ENCODE assay signal across 6 cellular contexts in genomic region chr17:75854881-75855309, GRCh38. TPM values are rescaled to one million over a fixed set of nuclear protein-coding genes. Genes with fewer than 3 reads are reported as not detected.
DNase-seq lines count a peak whose midpoint lies in the region; ATAC-seq, FAIRE-seq and TF ChIP-seq lines count a peak whose summit lies in the region.

No MANE protein-coding gene starts in this region.

- H3K27me3 Mint-ChIP-seq in natural killer cell (ENCODE audit: low read depth in 2 of 2) (no peaks in the 10 kb centered on the region), progenitor cell of endocrine pancreas (no peaks in the 10 kb centered on the region)

- SMC1A ChIA-PET in GM12878 (lab: Charles Lee; ENCODE audit: uncharacterized antibody, unreplicated experiment): interaction anchor here (0.6 to 3.6 kb wide), 18 partner anchors 9 to 826 kb away, joined by 3 to 18 read pairs (median 4); partner anchors contain the start of genes TRIM47 and UNC13D

- FAIRE-seq in GM12878 (lab: Jason Lieb, UNC): no peak

- CTCF ChIA-PET in GM12878 (lab: Yijun Ruan, JAX): interaction anchor here (0.6 to 9.4 kb wide), 24 partner anchors 8 to 338 kb away, joined by 3 to 117 read pairs (median 4); partner anchors contain the start of genes GALK1, MRPL38, TRIM47 and TRIM65

- peaks cover 18% of the 10 kb centered on the region for H3K79me2 ChIP-seq in GM12878 (ENCODE audit: control insufficient read depth, insufficient read depth, low read length)

- POLR2A ChIA-PET in GM12878 (lab: Charles Lee): interaction anchor here (0.6 to 5.8 kb wide), 32 partner anchors 9 to 638 kb away, joined by 3 to 42 read pairs (median 5); partner anchors contain the start of genes GALK1, TRIM65, TSEN54 and UNC13D

- TF ChIP-seq EP300 in GM12878 (IDR thresholded peaks at IDR 0.05; ENCODE audit: borderline replicate concordance in 1 of 2, control insufficient read depth in 1 of 2, low read depth in 2 of 2, low read length in 2 of 2): no peak

- no TSS peak for BruUV-seq in GM12878 (replicated peaks; lab: Mats Ljungman, UMichigan)

- TF ChIP-seq CTCF in GM12878 (IDR thresholded peaks at IDR 0.05 in 2 of 3, conservative IDR thresholded peaks at IDR 0.05 in 1 of 3; ENCODE audit: control insufficient read depth in 2 of 3, extremely low read depth in 1 of 3, insufficient read depth in 1 of 3, low read depth in 3 of 3, low read length in 3 of 3): peak in 1 of 3 experiments; percentile 11; a peak in 1 of 6 replicates
- TF ChIP-seq CTCF in natural killer cell (IDR thresholded peaks at IDR 0.05): no peak
- no peak for TF ChIP-seq CTCF in progenitor cell of endocrine pancreas (IDR thresholded peaks at IDR 0.05; ENCODE audit: unreplicated experiment)

- no peak for DNase-seq in GM12878 (ENCODE audit: low read depth, low spot score)
- DNase-seq in natural killer cell: no peak
- no peak for DNase-seq in putamen (ENCODE audit: low spot score)
- no peak for DNase-seq in progenitor cell of endocrine pancreas (ENCODE audit: low spot score, unreplicated experiment)
- DNase-seq in epidermal melanocyte (ENCODE audit: insufficient read length, low spot score): no peak

- RAD21 ChIA-PET in GM12878 (lab: Charles Lee; ENCODE audit: unreplicated experiment): interaction anchor here (0.6 to 3.2 kb wide), 19 partner anchors 10 to 569 kb away, joined by 3 to 32 read pairs (median 5); partner anchors contain the start of genes GALK1, TRIM47, TRIM65 and UNC13D

- in situ Hi-C loops in GM12878 (cut with MboI): no loop called here

- ATAC-seq in GM19397 (IDR thresholded peaks at IDR 0.05; ENCODE audit: unreplicated experiment) (peak; percentile 1), GM12878 (peak; percentile 5), natural killer cell (peak in 2 of 3 donors; percentile 2 to 4)

- H3K36me3 Mint-ChIP-seq in natural killer cell: no peaks in the 10 kb centered on the region
- no peaks in the 10 kb centered on the region for H3K36me3 Mint-ChIP-seq in progenitor cell of endocrine pancreas (ENCODE audit: insufficient read depth)

- H3K27ac Mint-ChIP-seq in natural killer cell (no peak overlapping the region), progenitor cell of endocrine pancreas (no peak overlapping the region)

- H2AFZ ChIP-seq in GM12878 (ENCODE audit: control insufficient read depth, low read depth, low read length): peak overlapping the region; percentile 67

- WGBS in GM12878 (ENCODE audit: insufficient coverage, insufficient replicate concordance, low lambda C conversion rate, missing lambda C conversion rate): under 1% methylated on average over 14 of the region's 19 CpGs

- TF ChIP-seq RAD21 in GM12878 (IDR thresholded peaks at IDR 0.05; ENCODE audit: insufficient read depth, low read depth, low read length): no peak

- H3K4me2 ChIP-seq in GM12878 (ENCODE audit: control insufficient read depth, insufficient read depth): peak overlapping the region; percentile 51

- H3K27me3 ChIP-seq in GM12878 (replicated peaks in 1 of 2; ENCODE audit: control insufficient read depth in 2 of 2, insufficient read depth in 2 of 2, low read length in 1 of 2): no peaks in the 10 kb centered on the region

- peaks cover 22% of the 10 kb centered on the region for H3K4me1 ChIP-seq in GM12878 (ENCODE audit: control insufficient read depth, insufficient read depth, low read length)

- H3K9ac ChIP-seq in GM12878 (ENCODE audit: control insufficient read depth, insufficient read depth, low read length): peak overlapping the region; percentile 71

- H3K9me3 Mint-ChIP-seq in natural killer cell: no peaks in the 10 kb centered on the region
- H3K9me3 Mint-ChIP-seq in progenitor cell of endocrine pancreas (ENCODE audit: low read depth): no peaks in the 10 kb centered on the region

- H3K4me3 ChIP-seq in GM12878: peak overlapping the region; percentile 73

- peak overlapping the region; percentile 51 for H3K27ac ChIP-seq in GM12878 (ENCODE audit: control insufficient read depth, insufficient read depth)

- H3K9me3 ChIP-seq in GM12878 (replicated peaks; ENCODE audit: control insufficient read depth, insufficient read depth, low read length): no peaks in the 10 kb centered on the region

- H3K4me1 Mint-ChIP-seq in natural killer cell (peaks cover 7 to 27% of the 10 kb centered on the region in 2 donors), progenitor cell of endocrine pancreas (ENCODE audit: low read depth) (peaks cover 11% of the 10 kb centered on the region)

- H4K20me1 ChIP-seq in GM12878 (ENCODE audit: control insufficient read depth, insufficient read depth): no peaks in the 10 kb centered on the region

- intact Hi-C loops in GM12878 (cut with micrococcal nuclease; ENCODE audit: unreplicated experiment) (loop anchor here (2.0 to 5.0 kb wide), 2 partner anchors 42 to 76 kb away; partner anchors contain the start of gene TRIM65), natural killer cell (cut with micrococcal nuclease) (loop anchor here (1.0 to 2.0 kb wide), 5 partner anchors 9 to 566 kb away; partner anchors contain the start of genes MRPL38, SLC25A19 and UNK)

- TF ChIP-seq POLR2A in GM12878 (IDR thresholded peaks at IDR 0.05; ENCODE audit: low read depth, low read length): no peak

- H3K36me3 ChIP-seq in GM12878 (ENCODE audit: control insufficient read depth in 2 of 2, insufficient read depth in 2 of 2, low read length in 1 of 2): peaks cover 2 to 3% of the 10 kb centered on the region in 2 experiments; a peak in 2 of 4 replicates

- H3K4me3 Mint-ChIP-seq in natural killer cell: no peak overlapping the region
- no peak overlapping the region for H3K4me3 Mint-ChIP-seq in progenitor cell of endocrine pancreas (ENCODE audit: low read depth)

RNA-seq across cellular contexts. Expression of gene WBP2, which starts 0.2 kb away (rescaled TPM):
- total RNA-seq in GM12878 (2013; cell fraction: nucleolus; rRNA removed): 24.5 and 27.7 TPM in 2 replicates
- total RNA-seq in GM12878 (2014; rRNA removed) (26.0 and 28.4 TPM in 2 replicates), GM12878 (2014; rRNA removed; fragmentation: Illumina TruSeq; extraction: Trizol) (11.8 and 12.1 TPM in 2 replicates), GM12878 (2021) (53.9 and 56.4 TPM in 2 replicates), natural killer cell (100 to 1,000 TPM in 1 of 3 donors, 10 to 100 TPM in 2; 81.1 to 106 (median 95.2) TPM), progenitor cell of endocrine pancreas (47.9 and 57.7 TPM in 2 replicates)
- polyA plus RNA-seq in GM12878 (2011; ENCODE audit: low read depth): 45.2 TPM
- polyA plus RNA-seq in GM12878 (2011; rRNA removed) (12.7 and 18.6 TPM in 2 replicates), GM12878 (2014; fragmentation: Illumina TruSeq; extraction: Trizol) (40.8 and 53.4 TPM in 2 replicates), GM12878 (2014; fragmentation: Nextera tagmentation; extraction: Ambion mirVana) (1 to 10 TPM; 1.5 to 3.0 TPM), GM12878 (2014; rRNA removed) (26.6 and 30.9 TPM in 2 replicates), GM12878 (2016; fragmentation: Nextera tagmentation; extraction: Ambion mirVana) (10 to 100 TPM; 49.8 to 57.3 TPM)
- 18.8 and 21.9 TPM in 2 replicates for polyA plus RNA-seq in GM12878 (2011; cell fraction: cytosol; rRNA removed)
- polyA plus RNA-seq in GM12878 (2011; cell fraction: nucleus; rRNA removed): 60.2 and 65.4 TPM in 2 replicates
- 80.3 and 82.1 TPM in 2 replicates for polyA plus RNA-seq in GM12878 (2012)
- 20.7 and 21.9 TPM in 2 replicates for polyA minus RNA-seq in GM12878 (2011; rRNA and poly(A)+ RNA removed)
- polyA minus RNA-seq in GM12878 (2011; cell fraction: cytosol; rRNA and poly(A)+ RNA removed): 11.9 and 13.1 TPM in 2 replicates
- 21.2 and 23.5 TPM in 2 replicates for polyA minus RNA-seq in GM12878 (2011; cell fraction: nucleus; rRNA and poly(A)+ RNA removed)

RNA-seq across cellular contexts. Expression of gene UNC13D, which starts 10.7 kb away (rescaled TPM):
- 128 and 142 TPM in 2 replicates for total RNA-seq in GM12878 (2013; cell fraction: nucleolus; rRNA removed)
- total RNA-seq in GM12878 (2014; rRNA removed): 37.9 and 45.2 TPM in 2 replicates
- total RNA-seq in GM12878 (2014; rRNA removed; fragmentation: Illumina TruSeq; extraction: Trizol): 10.0 and 10.3 TPM in 2 replicates
- 58.6 and 63.9 TPM in 2 replicates for total RNA-seq in GM12878 (2021)
- polyA plus RNA-seq in GM12878 (2011; ENCODE audit: low read depth): 46.6 TPM
- polyA plus RNA-seq in GM12878 (2011; rRNA removed): 9.2 and 15.5 TPM in 2 replicates
- polyA plus RNA-seq in GM12878 (2011; cell fraction: cytosol; rRNA removed): 11.1 and 15.5 TPM in 2 replicates
- 157 and 179 TPM in 2 replicates for polyA plus RNA-seq in GM12878 (2011; cell fraction: nucleus; rRNA removed)
- 42.6 and 46.6 TPM in 2 replicates for polyA plus RNA-seq in GM12878 (2012)
- polyA plus RNA-seq in GM12878 (2014; fragmentation: Illumina TruSeq; extraction: Trizol): 4.0 and 14.4 TPM in 2 replicates
- polyA plus RNA-seq in GM12878 (2014; fragmentation: Nextera tagmentation; extraction: Ambion mirVana): 1 to 10 TPM in 1 of 2 experiments, under 1 TPM in 1; 0.32 to 1.6 TPM
- 37.1 and 46.0 TPM in 2 replicates for polyA plus RNA-seq in GM12878 (2014; rRNA removed)
- 10 to 100 TPM; 34.9 to 37.4 TPM for polyA plus RNA-seq in GM12878 (2016; fragmentation: Nextera tagmentation; extraction: Ambion mirVana)
- 12.5 and 23.1 TPM in 2 replicates for polyA minus RNA-seq in GM12878 (2011; rRNA and poly(A)+ RNA removed)
- 9.7 and 12.6 TPM in 2 replicates for polyA minus RNA-seq in GM12878 (2011; cell fraction: cytosol; rRNA and poly(A)+ RNA removed)
- polyA minus RNA-seq in GM12878 (2011; cell fraction: nucleus; rRNA and poly(A)+ RNA removed): 47.1 and 66.4 TPM in 2 replicates
- 100 to 1,000 TPM; 269 to 279 (median 277) TPM for total RNA-seq in natural killer cell
- total RNA-seq in progenitor cell of endocrine pancreas: 2.7 and 3.1 TPM in 2 replicates

RNA-seq across cellular contexts. Expression of gene TRIM47, which starts 23.5 kb away (rescaled TPM):
- total RNA-seq in GM12878 (2013; cell fraction: nucleolus; rRNA removed): 4.6 and 7.4 TPM in 2 replicates
- 9.6 and 9.8 TPM in 2 replicates for total RNA-seq in GM12878 (2014; rRNA removed)
- total RNA-seq in GM12878 (2014; rRNA removed; fragmentation: Illumina TruSeq; extraction: Trizol): 3.7 and 4.3 TPM in 2 replicates
- 8.6 and 9.8 TPM in 2 replicates for total RNA-seq in GM12878 (2021)
- 0.16 TPM for polyA plus RNA-seq in GM12878 (2011; ENCODE audit: low read depth)
- 0.12 and 0.35 TPM in 2 replicates for polyA plus RNA-seq in GM12878 (2011; rRNA removed)
- 0.64 and 0.93 TPM in 2 replicates for polyA plus RNA-seq in GM12878 (2011; cell fraction: cytosol; rRNA removed)
- 0.48 and 1.5 TPM in 2 replicates for polyA plus RNA-seq in GM12878 (2011; cell fraction: nucleus; rRNA removed)
- 0.67 and 0.97 TPM in 2 replicates for polyA plus RNA-seq in GM12878 (2012)
- 0.84 and 4.6 TPM in 2 replicates for polyA plus RNA-seq in GM12878 (2014; fragmentation: Illumina TruSeq; extraction: Trizol)
- 1 to 10 TPM in 1 of 2 experiments, under 1 TPM in 1; 0.79 to 1.8 TPM for polyA plus RNA-seq in GM12878 (2014; fragmentation: Nextera tagmentation; extraction: Ambion mirVana)
- 8.4 and 11.3 TPM in 2 replicates for polyA plus RNA-seq in GM12878 (2014; rRNA removed)
- 1 to 10 TPM; 6.1 to 9.7 TPM for polyA plus RNA-seq in GM12878 (2016; fragmentation: Nextera tagmentation; extraction: Ambion mirVana)
- polyA minus RNA-seq in GM12878 (2011; rRNA and poly(A)+ RNA removed): not detected in 2 replicates
- polyA minus RNA-seq in GM12878 (2011; cell fraction: cytosol; rRNA and poly(A)+ RNA removed): 0.73 TPM in 1 of 2 replicates, not detected in the other
- polyA minus RNA-seq in GM12878 (2011; cell fraction: nucleus; rRNA and poly(A)+ RNA removed): 0.96 and 0.97 TPM in 2 replicates
- total RNA-seq in natural killer cell: 1 to 10 TPM; 1.2 to 2.5 (median 2.0) TPM
- 0.42 and 1.0 TPM in 2 replicates for total RNA-seq in progenitor cell of endocrine pancreas

RNA-seq across cellular contexts. Expression of gene TRIM65, which starts 41.9 kb away (rescaled TPM):
- total RNA-seq in GM12878 (2013; cell fraction: nucleolus; rRNA removed): 10.6 and 14.1 TPM in 2 replicates
- total RNA-seq in GM12878 (2014; rRNA removed): 21.0 and 26.0 TPM in 2 replicates
- 10.1 and 11.6 TPM in 2 replicates for total RNA-seq in GM12878 (2014; rRNA removed; fragmentation: Illumina TruSeq; extraction: Trizol)
- total RNA-seq in GM12878 (2021): 21.8 and 23.0 TPM in 2 replicates
- polyA plus RNA-seq in GM12878 (2011; ENCODE audit: low read depth): 3.9 TPM
- 3.9 and 6.0 TPM in 2 replicates for polyA plus RNA-seq in GM12878 (2011; rRNA removed)
- polyA plus RNA-seq in GM12878 (2011; cell fraction: cytosol; rRNA removed): 7.4 and 8.5 TPM in 2 replicates
- 6.4 and 8.0 TPM in 2 replicates for polyA plus RNA-seq in GM12878 (2011; cell fraction: nucleus; rRNA removed)
- 7.9 and 8.1 TPM in 2 replicates for polyA plus RNA-seq in GM12878 (2012)
- polyA plus RNA-seq in GM12878 (2014; fragmentation: Illumina TruSeq; extraction: Trizol): 7.2 and 10.0 TPM in 2 replicates
- polyA plus RNA-seq in GM12878 (2014; fragmentation: Nextera tagmentation; extraction: Ambion mirVana): 1 to 10 TPM; 1.4 to 3.8 TPM
- 18.8 and 19.5 TPM in 2 replicates for polyA plus RNA-seq in GM12878 (2014; rRNA removed)
- 10 to 100 TPM in 1 of 2 experiments, 1 to 10 TPM in 1; 3.2 to 16.2 TPM for polyA plus RNA-seq in GM12878 (2016; fragmentation: Nextera tagmentation; extraction: Ambion mirVana)
- polyA minus RNA-seq in GM12878 (2011; rRNA and poly(A)+ RNA removed): 2.4 and 6.8 TPM in 2 replicates
- 2.0 and 2.1 TPM in 2 replicates for polyA minus RNA-seq in GM12878 (2011; cell fraction: cytosol; rRNA and poly(A)+ RNA removed)
- polyA minus RNA-seq in GM12878 (2011; cell fraction: nucleus; rRNA and poly(A)+ RNA removed): 2.2 and 4.6 TPM in 2 replicates
- total RNA-seq in natural killer cell: 10 to 100 TPM; 19.2 to 26.9 (median 22.5) TPM
- 13.9 and 17.1 TPM in 2 replicates for total RNA-seq in progenitor cell of endocrine pancreas

RNA-seq across cellular contexts. Expression of gene MRPL38, which starts 49.8 kb away (rescaled TPM):
- total RNA-seq in GM12878 (2013; cell fraction: nucleolus; rRNA removed): 53.2 and 65.9 TPM in 2 replicates
- total RNA-seq in GM12878 (2014; rRNA removed): 39.3 and 43.8 TPM in 2 replicates
- total RNA-seq in GM12878 (2014; rRNA removed; fragmentation: Illumina TruSeq; extraction: Trizol): 49.3 and 52.1 TPM in 2 replicates
- total RNA-seq in GM12878 (2021): 145 and 161 TPM in 2 replicates
- polyA plus RNA-seq in GM12878 (2011; ENCODE audit: low read depth): 17.8 TPM
- polyA plus RNA-seq in GM12878 (2011; rRNA removed): 21.8 and 54.1 TPM in 2 replicates
- polyA plus RNA-seq in GM12878 (2011; cell fraction: cytosol; rRNA removed): 63.0 and 88.7 TPM in 2 replicates
- 286 and 298 TPM in 2 replicates for polyA plus RNA-seq in GM12878 (2011; cell fraction: nucleus; rRNA removed)
- 44.0 and 47.0 TPM in 2 replicates for polyA plus RNA-seq in GM12878 (2012)
- polyA plus RNA-seq in GM12878 (2014; fragmentation: Illumina TruSeq; extraction: Trizol): 13.1 and 44.1 TPM in 2 replicates
- 10 to 100 TPM in 1 of 2 experiments, 1 to 10 TPM in 1; 6.6 to 20.1 TPM for polyA plus RNA-seq in GM12878 (2014; fragmentation: Nextera tagmentation; extraction: Ambion mirVana)
- polyA plus RNA-seq in GM12878 (2014; rRNA removed): 76.9 and 84.1 TPM in 2 replicates
- 100 to 1,000 TPM; 204 to 205 TPM for polyA plus RNA-seq in GM12878 (2016; fragmentation: Nextera tagmentation; extraction: Ambion mirVana)
- 25.1 and 39.7 TPM in 2 replicates for polyA minus RNA-seq in GM12878 (2011; rRNA and poly(A)+ RNA removed)
- polyA minus RNA-seq in GM12878 (2011; cell fraction: cytosol; rRNA and poly(A)+ RNA removed): 21.5 and 33.3 TPM in 2 replicates
- 36.5 and 65.6 TPM in 2 replicates for polyA minus RNA-seq in GM12878 (2011; cell fraction: nucleus; rRNA and poly(A)+ RNA removed)
- total RNA-seq in natural killer cell: 100 to 1,000 TPM in 1 of 3 donors, 10 to 100 TPM in 2; 68.6 to 110 (median 96.7) TPM
- total RNA-seq in progenitor cell of endocrine pancreas: 82.7 and 94.0 TPM in 2 replicates
